Comparison of ENCODE assay signal across 20 cellular contexts in genomic region chr2:23703037-23703582, GRCh38.
A peak's percentile ranks its signal among the peaks of the same experiment; 100 is the strongest.
DNase-seq lines count a peak whose midpoint lies in the region; ATAC-seq, FAIRE-seq and TF ChIP-seq lines count a peak whose summit lies in the region.
"Had no signal": no experiment of that assay in that cellular context is flagged by ENCODE, and none has a peak within 500 bp of the region (broad histone marks: within the 10 kb centered on the region; RNA-seq: fewer than 3 reads in every experiment).

No MANE protein-coding gene starts in this region.

- H3K4me1 Mint-ChIP-seq in neural crest cell: peaks cover 7% of the 10 kb centered on the region
- no peaks in the 10 kb centered on the region for H3K4me1 Mint-ChIP-seq in stimulated activated memory B cell treated with anti-CD40 and anti-IgM and Interleukin-4, amounts not matched to agents 10 μg/mL and 1 μg/mL and 100 μg/mL, for 72 hours
- peaks cover 10% of the 10 kb centered on the region for H3K4me1 Mint-ChIP-seq in endodermal cell
- H3K4me1 Mint-ChIP-seq: B cell; CD4-positive, CD25-positive, alpha-beta regulatory T cell had no signal

- WGBS in endodermal cell (ENCODE audit: insufficient coverage in 1 of 2, insufficient read length in 1 of 2), 2 experiments: 95 to 98% methylated on average over 9 to 17 of the region's 17 CpGs

- H3K4me1 ChIP-seq in endodermal cell (ENCODE audit: control insufficient read depth, insufficient read depth, low read length): no peaks in the 10 kb centered on the region
- H3K4me1 ChIP-seq: HAP-1 had no signal

- FAIRE-seq in GM12891 (lab: Jason Lieb, UNC): no peak

- H3K27ac Mint-ChIP-seq in neural crest cell (ENCODE audit: unreplicated experiment) (peak overlapping the region; percentile 63), endodermal cell (no peak overlapping the region)
- no peak overlapping the region for H3K27ac Mint-ChIP-seq in stimulated activated memory B cell treated with anti-CD40 and anti-IgM and Interleukin-4, amounts not matched to agents 10 μg/mL and 1 μg/mL and 100 μg/mL, for 72 hours
- H3K27ac Mint-ChIP-seq: B cell; CD4-positive, CD25-positive, alpha-beta regulatory T cell had no signal

- DNase-seq in AG08396 (ENCODE audit: low spot score): peak; percentile 0
- peak; percentile 5 for DNase-seq in GM12891 (ENCODE audit: insufficient read length, low spot score)
- DNase-seq in coronary artery (ENCODE audit: low spot score): peak; percentile 70
- no peak for DNase-seq in neural crest cell (ENCODE audit: low read depth, low spot score)
- DNase-seq in NCI-H1105 treated with DMSO at 0.1 percent for 48 hours (lab: John Stamatoyannopoulos, UW): no peak
- DNase-seq in endodermal cell: no peak
- DNase-seq: CD4-positive, CD25-positive, alpha-beta regulatory T cell; COR-L47; DMS 273 treated with DMSO at 0.1 percent for 48 hours; KG1; MV-4-11; NCI-H187 treated with DMSO at 0.1 percent for 48 hours; NCI-H345; NCI-H524 treated with DMSO at 0.1 percent for 48 hours; PC-9 had no signal

- no peaks in the 10 kb centered on the region for H3K36me3 ChIP-seq in endodermal cell (ENCODE audit: control insufficient read depth, insufficient read depth, low read length)
- H3K36me3 ChIP-seq: HAP-1, SJSA1 had no signal

- H3K9me3 ChIP-seq in endodermal cell (ENCODE audit: control insufficient read depth, low read length): peaks cover 5% of the 10 kb centered on the region
- H3K9me3 ChIP-seq: HAP-1, SJSA1 had no signal

- H3K27me3 ChIP-seq in endodermal cell (ENCODE audit: control insufficient read depth, insufficient read depth, low read length, poor library complexity, severe bottlenecking): no peaks in the 10 kb centered on the region
- H3K27me3 ChIP-seq: SJSA1 had no signal

- peaks cover 45% of the 10 kb centered on the region for H3K36me3 Mint-ChIP-seq in neural crest cell (ENCODE audit: low read depth)
- peaks cover 59% of the 10 kb centered on the region for H3K36me3 Mint-ChIP-seq in stimulated activated memory B cell treated with anti-CD40 and anti-IgM and Interleukin-4, amounts not matched to agents 10 μg/mL and 1 μg/mL and 100 μg/mL, for 72 hours
- H3K36me3 Mint-ChIP-seq in endodermal cell (ENCODE audit: low read depth): peaks cover 27% of the 10 kb centered on the region

- H3K27ac ChIP-seq in coronary artery (no peak overlapping the region), endodermal cell (ENCODE audit: low read depth, low read length) (no peak overlapping the region)
- H3K27ac ChIP-seq: PC-9, SJSA1 had no signal

- TF ChIP-seq CTCF in coronary artery (IDR thresholded peaks at IDR 0.05): no peak
- TF ChIP-seq CTCF in neural crest cell (conservative IDR thresholded peaks at IDR 0.05): no peak
- no peak for TF ChIP-seq CTCF in endodermal cell (conservative IDR thresholded peaks at IDR 0.05)

- no peak overlapping the region for H3K4me3 Mint-ChIP-seq in neural crest cell
- H3K4me3 Mint-ChIP-seq in stimulated activated memory B cell treated with anti-CD40 and anti-IgM and Interleukin-4, amounts not matched to agents 10 μg/mL and 1 μg/mL and 100 μg/mL, for 72 hours: no peak overlapping the region
- no peak overlapping the region for H3K4me3 Mint-ChIP-seq in endodermal cell
- H3K4me3 Mint-ChIP-seq: B cell; CD4-positive, CD25-positive, alpha-beta regulatory T cell had no signal

- ATAC-seq in stimulated activated memory B cell treated with anti-CD40 and anti-IgM and Interleukin-4, amounts not matched to agents 10 μg/mL and 1 μg/mL and 100 μg/mL, for 72 hours: no peak
- ATAC-seq in HG03460 (IDR thresholded peaks at IDR 0.05; ENCODE audit: unreplicated experiment): no peak

- H3K9me3 Mint-ChIP-seq in neural crest cell (peaks cover 11% of the 10 kb centered on the region), endodermal cell (peaks cover 5% of the 10 kb centered on the region)
- H3K9me3 Mint-ChIP-seq in stimulated activated memory B cell treated with anti-CD40 and anti-IgM and Interleukin-4, amounts not matched to agents 10 μg/mL and 1 μg/mL and 100 μg/mL, for 72 hours: peaks cover 3% of the 10 kb centered on the region
- H3K9me3 Mint-ChIP-seq: CD4-positive, CD25-positive, alpha-beta regulatory T cell had no signal

- H3K27me3 Mint-ChIP-seq in neural crest cell (ENCODE audit: low read depth) (no peaks in the 10 kb centered on the region), endodermal cell (ENCODE audit: insufficient read depth) (no peaks in the 10 kb centered on the region)
- no peaks in the 10 kb centered on the region for H3K27me3 Mint-ChIP-seq in stimulated activated memory B cell treated with anti-CD40 and anti-IgM and Interleukin-4, amounts not matched to agents 10 μg/mL and 1 μg/mL and 100 μg/mL, for 72 hours
- H3K27me3 Mint-ChIP-seq: B cell; CD4-positive, CD25-positive, alpha-beta regulatory T cell had no signal

- no peak overlapping the region for H3K9ac ChIP-seq in endodermal cell (ENCODE audit: extremely low read depth, low read length, poor library complexity, severe bottlenecking)

- H3K4me3 ChIP-seq in coronary artery (no peak overlapping the region), endodermal cell (ENCODE audit: low read length) (no peak overlapping the region)
- H3K4me3 ChIP-seq: HAP-1, PC-9, SJSA1 had no signal

- no peak for TF ChIP-seq POLR2A in GM12891 (IDR thresholded peaks at IDR 0.05; ENCODE audit: low read depth, low read length)

TF ChIP-seq in GM12891, 5 proteins besides CTCF, POLR2A, EP300 and RAD21:
- TF ChIP-seq PAX5 (IDR thresholded peaks at IDR 0.05; ENCODE audit: insufficient read depth, low read length, severe bottlenecking) (no peak), POLR2AphosphoS5 (IDR thresholded peaks at IDR 0.05; ENCODE audit: low read depth, low read length) (no peak), POU2F2 (IDR thresholded peaks at IDR 0.05; ENCODE audit: low read depth, low read length) (no peak), SPI1 (IDR thresholded peaks at IDR 0.05; ENCODE audit: low read depth, low read length) (no peak), TAF1 (IDR thresholded peaks at IDR 0.05; ENCODE audit: low read depth, low read length) (no peak)

Comparison
In these comparisons a context has a peak if more than half of its experiments do, and no peak if none do; other contexts are left out.
1. DNase-seq: peak in AG08396 (single experiment), GM12891 (single experiment) and coronary artery (single experiment); none in neural crest cell (single experiment), NCI-H1105 treated with DMSO at 0.1 percent for 48 hours (single experiment) and endodermal cell (single experiment).